ENCODE assay signal across 11 cellular contexts in genomic region chr14:104693482-104694431, GRCh38. TPM values are rescaled to one million over a fixed set of nuclear protein-coding genes. Genes with fewer than 3 reads are reported as not detected.
DNase-seq lines count a peak whose midpoint lies in the region; ATAC-seq and TF ChIP-seq lines count a peak whose summit lies in the region.
"Had no signal": no experiment of that assay in that cellular context is flagged by ENCODE, and none has a peak within 500 bp of the region (broad histone marks: within the 10 kb centered on the region; RNA-seq: fewer than 3 reads in every experiment).

No MANE protein-coding gene starts in this region.

- H3K4me2 ChIP-seq in hepatocyte, result no peak overlapping the region

- no peak for TF ChIP-seq POLR2A in heart left ventricle (IDR thresholded peaks at IDR 0.05)

- H3K4me3 ChIP-seq in heart left ventricle (no peak overlapping the region), hepatocyte (no peak overlapping the region), SJCRH30 (no peak overlapping the region)

- no peaks in the 10 kb centered on the region for H3K9me3 Mint-ChIP-seq in activated naive CD8-positive, alpha-beta T cell treated with anti-CD3 and anti-CD28 coated beads, Interleukin-2, amount 50 U/mL, for 24 hours
- no peaks in the 10 kb centered on the region for H3K9me3 Mint-ChIP-seq in type B pancreatic cell

- H3K27ac ChIP-seq in heart left ventricle (peak overlapping the region in 10 of 12 donors; percentile 70 to 89 (median 82)), hepatocyte (no peak overlapping the region), SJCRH30 (no peak overlapping the region)

- peaks cover 65% of the 10 kb centered on the region for H3K79me2 ChIP-seq in hepatocyte

- H3K27ac Mint-ChIP-seq in activated naive CD8-positive, alpha-beta T cell treated with anti-CD3 and anti-CD28 coated beads, Interleukin-2, amount 50 U/mL, for 24 hours, result no peak overlapping the region
- H3K27ac Mint-ChIP-seq in type B pancreatic cell, result peak overlapping the region; percentile 26

- H3K4me1 ChIP-seq in heart left ventricle, result peaks cover 23 to 96% (median 86%) of the 10 kb centered on the region in 12 donors
- peaks cover 27% of the 10 kb centered on the region for H3K4me1 ChIP-seq in hepatocyte (ENCODE audit: insufficient read depth)
- H3K4me1 ChIP-seq in SJCRH30, result peaks cover under 1% of the 10 kb centered on the region; the same call in 1 of the 2 replicates

- no peaks in the 10 kb centered on the region for H3K9me3 ChIP-seq in heart left ventricle
- H3K9me3 ChIP-seq in hepatocyte (ENCODE audit: low read depth), result no peaks in the 10 kb centered on the region
- H3K9me3 ChIP-seq in SJCRH30 (replicated peaks), result no peaks in the 10 kb centered on the region

- H3K27me3 ChIP-seq in heart left ventricle (no peaks in the 10 kb centered on the region), hepatocyte (no peaks in the 10 kb centered on the region), SJCRH30 (no peaks in the 10 kb centered on the region)

- TF ChIP-seq CTCF in heart left ventricle (IDR thresholded peaks at IDR 0.05), result no peak
- no peak for TF ChIP-seq CTCF in type B pancreatic cell (conservative IDR thresholded peaks at IDR 0.05)
- TF ChIP-seq CTCF in hepatocyte (IDR thresholded peaks at IDR 0.05; ENCODE audit: poor library complexity), result no peak

- peak in 2 of 5 donors; percentile 31 to 64 for DNase-seq in heart left ventricle
- no peak for DNase-seq in cardiac septum (ENCODE audit: low spot score)
- no peak for DNase-seq in activated naive CD8-positive, alpha-beta T cell treated with anti-CD3 and anti-CD28 coated beads, Interleukin-2, amount 50 U/mL, for 24 hours
- peak; percentile 25 for DNase-seq in midbrain (lab: John Stamatoyannopoulos, UW)
- no peak for DNase-seq in type B pancreatic cell (ENCODE audit: extremely low spot score, unreplicated experiment)
- no peak for DNase-seq in hepatocyte (ENCODE audit: low spot score)
- no peak for DNase-seq in NCI-H1048 (lab: John Stamatoyannopoulos, UW)
- no peak for DNase-seq in SJCRH30
- DNase-seq: cerebellar nuclear complex, NCI-H748 treated with DMSO at 0.1 percent for 48 hours had no signal

- peaks cover 46% of the 10 kb centered on the region for H4K20me1 ChIP-seq in hepatocyte (ENCODE audit: insufficient read depth, poor library complexity, severe bottlenecking)

- H3K9me2 ChIP-seq in hepatocyte (replicated peaks; ENCODE audit: insufficient read depth), result no peaks in the 10 kb centered on the region

- ATAC-seq in heart left ventricle, result no peak
- ATAC-seq in activated naive CD8-positive, alpha-beta T cell treated with anti-CD3 and anti-CD28 coated beads, Interleukin-2, amount 50 U/mL, for 24 hours, result no peak

- peaks cover 7% of the 10 kb centered on the region for H3K36me3 Mint-ChIP-seq in activated naive CD8-positive, alpha-beta T cell treated with anti-CD3 and anti-CD28 coated beads, Interleukin-2, amount 50 U/mL, for 24 hours (ENCODE audit: low read depth)
- no peaks in the 10 kb centered on the region for H3K36me3 Mint-ChIP-seq in type B pancreatic cell

- peaks cover 35% of the 10 kb centered on the region for H3K4me1 Mint-ChIP-seq in activated naive CD8-positive, alpha-beta T cell treated with anti-CD3 and anti-CD28 coated beads, Interleukin-2, amount 50 U/mL, for 24 hours
- H3K4me1 Mint-ChIP-seq in type B pancreatic cell (ENCODE audit: unreplicated experiment), result peaks cover 10% of the 10 kb centered on the region

- 77 to 88% (median 81%) methylated on average over 14 to 26 of the region's 26 CpGs for WGBS in heart left ventricle, 4 donors
- 97% methylated on average over 26 of the region's 26 CpGs for WGBS in hepatocyte (ENCODE audit: low lambda C conversion rate, missing lambda C conversion rate)

- H2AFZ ChIP-seq in hepatocyte, result no peak overlapping the region

- intact Hi-C loops in heart left ventricle (cut with DNase I), result loop anchor here in 2 of 10 donors (2.0 to 5.0 kb wide), 2 partner anchors 39 to 41 kb away; no protein-coding TSS in a partner anchor
- intact Hi-C loops in cardiac septum (cut with DNase I), result no loop called here

- peaks cover 0 to 15% (median 7%) of the 10 kb centered on the region in 9 donors for H3K36me3 ChIP-seq in heart left ventricle
- H3K36me3 ChIP-seq in hepatocyte (replicated peaks; ENCODE audit: insufficient read depth, low read depth), result no peaks in the 10 kb centered on the region
- 0 out of 2 replicates have a peak, but pooled peaks cover 2% of the 10 kb centered on the region for H3K36me3 ChIP-seq in SJCRH30

- H3K27me3 Mint-ChIP-seq in activated naive CD8-positive, alpha-beta T cell treated with anti-CD3 and anti-CD28 coated beads, Interleukin-2, amount 50 U/mL, for 24 hours, result no peaks in the 10 kb centered on the region
- H3K27me3 Mint-ChIP-seq in type B pancreatic cell, result no peaks in the 10 kb centered on the region

- peak overlapping the region; percentile 50 for H3K4me3 Mint-ChIP-seq in activated naive CD8-positive, alpha-beta T cell treated with anti-CD3 and anti-CD28 coated beads, Interleukin-2, amount 50 U/mL, for 24 hours
- H3K4me3 Mint-ChIP-seq in type B pancreatic cell, result no peak overlapping the region
- H3K4me3 Mint-ChIP-seq: CD14-positive monocyte had no signal

RNA-seq across cellular contexts. Expression of gene INF2, which starts 4.3 kb away (rescaled TPM):
- total RNA-seq in heart left ventricle, result 10 to 100 TPM; 26.0 to 58.9 (median 28.8) TPM
- 10 to 100 TPM; 27.3 to 32.5 TPM for polyA plus RNA-seq in heart left ventricle
- total RNA-seq in cardiac septum, result 41.2 TPM
- total RNA-seq in type B pancreatic cell (ENCODE audit: low replicate concordance), result 45.6 and 78.9 TPM in 2 replicates
- 24.2 and 31.6 TPM in 2 replicates for total RNA-seq in hepatocyte
- polyA plus RNA-seq in hepatocyte, result 23.8 and 34.0 TPM in 2 replicates
- 36.9 and 38.3 TPM in 2 replicates for total RNA-seq in SJCRH30 (2014; rRNA removed; shearing (Covaris generic))

RNA-seq across cellular contexts. Expression of gene ADSS1, which starts 30.3 kb away (rescaled TPM):
- total RNA-seq in heart left ventricle (100 to 1,000 TPM in 8 of 9 donors, 10 to 100 TPM in 1; 78.9 to 247 (median 160) TPM), cardiac septum (114 TPM), type B pancreatic cell (ENCODE audit: low replicate concordance) (3.2 and 6.9 TPM in 2 replicates), hepatocyte (3.1 and 3.8 TPM in 2 replicates)
- polyA plus RNA-seq in heart left ventricle (100 to 1,000 TPM in 1 of 2 donors, 10 to 100 TPM in 1; 64.7 to 258 TPM), hepatocyte (5.1 and 7.6 TPM in 2 replicates)
- total RNA-seq in SJCRH30 (2014; rRNA removed; shearing (Covaris generic)), result 0.58 and 1.2 TPM in 2 replicates

RNA-seq across cellular contexts. Expression of gene SIVA1, which starts 59.2 kb away (rescaled TPM):
- 100 to 1,000 TPM in 2 of 9 donors, 10 to 100 TPM in 7; 41.0 to 203 (median 53.9) TPM for total RNA-seq in heart left ventricle
- 100 to 1,000 TPM; 126 to 191 TPM for polyA plus RNA-seq in heart left ventricle
- total RNA-seq in cardiac septum, result 50.9 TPM
- 65.7 and 90.1 TPM in 2 replicates for total RNA-seq in type B pancreatic cell (ENCODE audit: low replicate concordance)
- 163 and 218 TPM in 2 replicates for total RNA-seq in hepatocyte
- 140 and 149 TPM in 2 replicates for polyA plus RNA-seq in hepatocyte
- total RNA-seq in SJCRH30 (2014; rRNA removed; shearing (Covaris generic)), result 105 and 157 TPM in 2 replicates

Comparison
In these comparisons a context has a peak if more than half of its experiments do, and no peak if none do; other contexts are left out.
1. H3K27ac ChIP-seq: peak in heart left ventricle (10 of 12); none in hepatocyte (single experiment) and SJCRH30 (single experiment).
2. RNA of gene ADSS1, which starts 30.3 kb away (total RNA-seq): 78.9 to 247 TPM in heart left ventricle and 114 TPM in cardiac septum (single experiment); 3.2 to 6.9 TPM in type B pancreatic cell, 3.1 to 3.8 TPM in hepatocyte and 0.58 to 1.2 TPM in SJCRH30; every median in the first group is over 10 times any median in the second.